ENCODE assay signal across 10 cellular contexts in the genomic region with DNA sequence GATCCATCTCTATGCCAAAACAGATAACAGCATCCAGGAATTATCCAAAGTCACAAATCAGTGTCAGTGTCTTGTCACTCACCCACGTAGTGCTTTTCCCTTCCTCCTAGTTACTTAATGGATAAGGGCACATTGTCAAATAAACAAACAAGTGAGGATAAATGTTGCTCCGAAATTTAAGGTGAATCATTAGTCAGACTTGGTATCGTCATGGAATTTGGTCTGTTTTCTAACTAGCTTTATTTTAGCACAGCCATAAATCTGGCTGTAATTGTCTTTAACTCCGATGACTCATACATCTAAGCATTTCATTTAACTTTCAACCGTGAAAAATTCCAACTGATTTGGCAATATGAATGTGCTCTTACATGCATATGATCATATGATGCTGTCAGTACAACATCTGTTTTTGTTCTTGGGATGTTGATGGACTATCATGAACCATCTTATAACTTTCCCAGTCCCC.
DNase-seq lines count a peak whose midpoint lies in the region; ATAC-seq and TF ChIP-seq lines count a peak whose summit lies in the region.
"Had no signal": no experiment of that assay in that cellular context is flagged by ENCODE, and none has a peak within 500 bp of the region (broad histone marks: within the 10 kb centered on the region; RNA-seq: fewer than 3 reads in every experiment).

No MANE protein-coding gene starts in this region.

- H3K27ac Mint-ChIP-seq in type B pancreatic cell, result peak overlapping the region; percentile 73
- no peak overlapping the region for H3K27ac Mint-ChIP-seq in activated T-helper 17 cell treated with anti-CD3 and anti-CD28 coated beads, Interleukin-2, amount 50 U/mL, for 72 hours

- H3K9me3 Mint-ChIP-seq in type B pancreatic cell, result no peaks in the 10 kb centered on the region
- no peaks in the 10 kb centered on the region for H3K9me3 Mint-ChIP-seq in activated T-helper 17 cell treated with anti-CD3 and anti-CD28 coated beads, Interleukin-2, amount 50 U/mL, for 72 hours

- no peaks in the 10 kb centered on the region for H3K27me3 ChIP-seq in kidney epithelial cell (ENCODE audit: control insufficient read depth, insufficient read depth, low read length)
- H3K27me3 ChIP-seq: BLaER1, cardiac muscle cell had no signal

- TF ChIP-seq CTCF in kidney epithelial cell (IDR thresholded peaks at IDR 0.05; ENCODE audit: insufficient read depth, low read length, poor library complexity, severe bottlenecking) (no peak), type B pancreatic cell (conservative IDR thresholded peaks at IDR 0.05) (no peak)

- no peaks in the 10 kb centered on the region for H3K36me3 Mint-ChIP-seq in type B pancreatic cell
- no peaks in the 10 kb centered on the region for H3K36me3 Mint-ChIP-seq in activated T-helper 17 cell treated with anti-CD3 and anti-CD28 coated beads, Interleukin-2, amount 50 U/mL, for 72 hours (ENCODE audit: low read depth)

- H3K36me3 ChIP-seq in kidney epithelial cell (ENCODE audit: control insufficient read depth, insufficient read depth, low read length), result no peaks in the 10 kb centered on the region
- H3K36me3 ChIP-seq: BLaER1, cardiac muscle cell had no signal

- H3K4me3 ChIP-seq in kidney epithelial cell (ENCODE audit: low read depth, low read length), result no peak overlapping the region
- H3K4me3 ChIP-seq: BLaER1, cardiac muscle cell had no signal

- DNase-seq in NCI-H748 (lab: John Stamatoyannopoulos, UW; ENCODE audit: unreplicated experiment) (peak; percentile 9), NCI-H748 treated with DMSO at 0.1 percent for 48 hours (lab: John Stamatoyannopoulos, UW) (no peak), amniotic stem cell (lab: John Stamatoyannopoulos, UW) (peak; percentile 84), kidney epithelial cell (ENCODE audit: low read depth) (peak; percentile 94), type B pancreatic cell (ENCODE audit: extremely low spot score, unreplicated experiment) (no peak)

- no peak for ATAC-seq in HG02642 (IDR thresholded peaks at IDR 0.05; ENCODE audit: poor library complexity, unreplicated experiment)
- ATAC-seq in HG03045 (IDR thresholded peaks at IDR 0.05; ENCODE audit: unreplicated experiment), result no peak
- no peak for ATAC-seq in activated T-helper 17 cell treated with anti-CD3 and anti-CD28 coated beads, Interleukin-2, amount 50 U/mL, for 72 hours (replicated peaks)

- peaks cover 23% of the 10 kb centered on the region for H3K4me1 Mint-ChIP-seq in type B pancreatic cell (ENCODE audit: unreplicated experiment)
- H3K4me1 Mint-ChIP-seq in activated T-helper 17 cell treated with anti-CD3 and anti-CD28 coated beads, Interleukin-2, amount 50 U/mL, for 72 hours, result no peaks in the 10 kb centered on the region

- H3K27me3 Mint-ChIP-seq in type B pancreatic cell, result peaks cover 6% of the 10 kb centered on the region
- peaks cover 7% of the 10 kb centered on the region for H3K27me3 Mint-ChIP-seq in activated T-helper 17 cell treated with anti-CD3 and anti-CD28 coated beads, Interleukin-2, amount 50 U/mL, for 72 hours

- peak overlapping the region; percentile 30 for H3K4me3 Mint-ChIP-seq in type B pancreatic cell
- H3K4me3 Mint-ChIP-seq in activated T-helper 17 cell treated with anti-CD3 and anti-CD28 coated beads, Interleukin-2, amount 50 U/mL, for 72 hours, result no peak overlapping the region

Comparison
In these comparisons a context has a peak if more than half of its experiments do, and no peak if none do; other contexts are left out.
1. DNase-seq: peak in NCI-H748 (single experiment), amniotic stem cell (single experiment) and kidney epithelial cell (single experiment); none in NCI-H748 treated with DMSO at 0.1 percent for 48 hours (single experiment) and type B pancreatic cell (single experiment).